Comparison of ENCODE assay signal across 13 cellular contexts in the genomic region with DNA sequence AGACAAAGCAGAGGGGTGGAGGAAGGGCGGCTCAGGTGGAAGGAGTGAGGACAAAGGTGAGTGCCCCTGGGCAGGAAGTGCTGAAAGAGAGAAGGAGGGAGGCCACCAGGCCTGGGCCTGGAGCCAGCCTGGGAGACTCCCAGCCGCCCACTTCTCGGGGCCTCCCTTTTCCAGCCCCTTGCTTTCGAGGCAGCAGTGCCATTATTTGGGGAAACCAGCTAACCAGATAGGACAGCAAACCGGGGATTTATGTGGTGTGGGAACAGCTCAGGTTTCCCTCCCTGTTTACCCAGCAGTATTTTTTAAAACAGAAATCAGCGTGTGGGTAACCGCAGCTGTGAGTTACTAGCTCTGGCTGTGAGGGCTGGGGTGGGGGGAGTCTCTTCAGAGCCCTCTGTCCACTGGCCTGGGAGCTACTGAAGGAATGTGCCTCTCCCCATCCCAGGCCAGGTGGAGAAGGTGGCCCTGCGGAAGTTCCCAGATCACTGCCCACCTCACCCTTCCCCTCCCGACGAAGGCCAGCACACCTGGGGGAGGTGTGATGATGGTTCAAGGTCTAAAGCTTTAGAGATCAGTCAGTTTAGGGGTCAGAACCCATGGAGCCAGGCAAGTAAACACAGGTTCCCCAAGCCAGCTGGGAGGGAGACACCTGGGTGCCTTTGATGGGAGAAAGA. TPM values are rescaled to one million over a fixed set of nuclear protein-coding genes. Genes with fewer than 3 reads are reported as not detected.
A peak's percentile ranks its signal among the peaks of the same experiment; 100 is the strongest.
DNase-seq lines count a peak whose midpoint lies in the region; ATAC-seq, FAIRE-seq and TF ChIP-seq lines count a peak whose summit lies in the region.
"Had no signal": no experiment of that assay in that cellular context is flagged by ENCODE, and none has a peak within 500 bp of the region (broad histone marks: within the 10 kb centered on the region; RNA-seq: fewer than 3 reads in every experiment).

No MANE protein-coding gene starts in this region.

- intact Hi-C loops in HepG2 (cut with micrococcal nuclease; ENCODE audit: unreplicated experiment) (loop anchor here (5.0 kb wide), 2 partner anchors 53 to 273 kb away; a partner anchor contains a TSS), dorsolateral prefrontal cortex (cut with DNase I) (no loop called here)

- no peak for TF ChIP-seq POLR2A in HepG2 (IDR thresholded peaks at IDR 0.05; ENCODE audit: insufficient read depth in 1 of 2, low read depth in 2 of 2, low read length in 2 of 2)

- no peaks in the 10 kb centered on the region for H3K9me3 Mint-ChIP-seq in activated naive CD8-positive, alpha-beta T cell treated with anti-CD3 and anti-CD28 coated beads, Interleukin-2, amount 50 U/mL, for 24 hours
- H3K9me3 Mint-ChIP-seq: stimulated activated naive B cell treated with anti-CD40 and anti-IgM and Interleukin-4, amounts not matched to agents 10 μg/mL and 1 μg/mL and 100 μg/mL, for 72 hours had no signal

- H4K20me1 ChIP-seq in BLaER1 treated with 17β-estradiol and CSF1 and Interleukin-3, amounts not matched to agents 10 nM and 100 nM = no peaks in the 10 kb centered on the region
- H4K20me1 ChIP-seq in HepG2 (ENCODE audit: insufficient read depth, low read length) = no peaks in the 10 kb centered on the region

- no peaks in the 10 kb centered on the region for H3K9me3 ChIP-seq in BLaER1 treated with 17β-estradiol and CSF1 and Interleukin-3, amounts not matched to agents 10 nM and 100 nM (replicated peaks in 1 of 11)
- H3K9me3 ChIP-seq in HepG2 (ENCODE audit: low read length) = no peaks in the 10 kb centered on the region
- H3K9me3 ChIP-seq: BE2C had no signal

- H3K4me1 Mint-ChIP-seq in activated naive CD8-positive, alpha-beta T cell treated with anti-CD3 and anti-CD28 coated beads, Interleukin-2, amount 50 U/mL, for 24 hours = peaks cover 11% of the 10 kb centered on the region

- H3K27me3 Mint-ChIP-seq in activated naive CD8-positive, alpha-beta T cell treated with anti-CD3 and anti-CD28 coated beads, Interleukin-2, amount 50 U/mL, for 24 hours = no peaks in the 10 kb centered on the region

- no peak for TF ChIP-seq RAD21 in HepG2 (CRISPR knock-in tag; IDR thresholded peaks at IDR 0.05)

- peak; percentile 26 for ATAC-seq in activated naive CD8-positive, alpha-beta T cell treated with anti-CD3 and anti-CD28 coated beads, Interleukin-2, amount 50 U/mL, for 24 hours
- peak; percentile 22 for ATAC-seq in HepG2
- ATAC-seq: stimulated activated naive B cell treated with anti-CD40 and anti-IgM and Interleukin-4, amounts not matched to agents 10 μg/mL and 1 μg/mL and 100 μg/mL, for 72 hours had no signal

- CTCF ChIA-PET in HepG2 (lab: Yijun Ruan, JAX; ENCODE audit: low intra/inter-chr PET ratio, low total read pairs) = no interaction called here

- H3K9ac ChIP-seq in BLaER1 treated with 17β-estradiol and CSF1 and Interleukin-3, amounts not matched to agents 10 nM and 100 nM = no peak overlapping the region
- H3K9ac ChIP-seq in HepG2 (ENCODE audit: insufficient read depth, low read depth, low read length) = peak overlapping the region; percentile 54

- no peak overlapping the region for H3K27ac Mint-ChIP-seq in activated naive CD8-positive, alpha-beta T cell treated with anti-CD3 and anti-CD28 coated beads, Interleukin-2, amount 50 U/mL, for 24 hours
- H3K27ac Mint-ChIP-seq: stimulated activated naive B cell treated with anti-CD40 and anti-IgM and Interleukin-4, amounts not matched to agents 10 μg/mL and 1 μg/mL and 100 μg/mL, for 72 hours had no signal

- BruUV-seq in HepG2 (replicated peaks; lab: Mats Ljungman, UMichigan) = no TSS peak

- H3K27me3 ChIP-seq in BLaER1 treated with 17β-estradiol and CSF1 and Interleukin-3, amounts not matched to agents 10 nM and 100 nM = no peaks in the 10 kb centered on the region
- no peaks in the 10 kb centered on the region for H3K27me3 ChIP-seq in HepG2 (ENCODE audit: control insufficient read depth in 1 of 2, insufficient read depth in 2 of 2, low read length in 2 of 2)
- peaks cover 0 to 3% (median 0%) of the 10 kb centered on the region in 45 donors for H3K27me3 ChIP-seq in dorsolateral prefrontal cortex
- H3K27me3 ChIP-seq: BE2C had no signal

- peaks cover 0 to 21% (median 7%) of the 10 kb centered on the region in 10 experiments; a peak in 10 of 20 replicates for H3K4me1 ChIP-seq in BLaER1 treated with 17β-estradiol and CSF1 and Interleukin-3, amounts not matched to agents 10 nM and 100 nM
- peaks cover 100% of the 10 kb centered on the region for H3K4me1 ChIP-seq in HepG2 (ENCODE audit: insufficient read depth, low read length)
- H3K4me1 ChIP-seq: BE2C had no signal

- H3K36me3 ChIP-seq in BLaER1 treated with 17β-estradiol and CSF1 and Interleukin-3, amounts not matched to agents 10 nM and 100 nM = no peaks in the 10 kb centered on the region
- no peaks in the 10 kb centered on the region for H3K36me3 ChIP-seq in HepG2 (replicated peaks in 1 of 2; ENCODE audit: control insufficient read depth in 1 of 2, insufficient read depth in 2 of 2, low read length in 2 of 2)
- H3K36me3 ChIP-seq: BE2C had no signal

- POLR2A ChIA-PET in HepG2 (lab: Yijun Ruan, JAX) = interaction anchor here (0.6 to 2.1 kb wide), 16 partner anchors 10 to 1065 kb away, joined by 3 to 16 read pairs (median 4); a partner anchor contains a TSS

- DNase-seq in M059J (ENCODE audit: low read depth) (peak; percentile 65), HepG2 (ENCODE audit: low spot score) (peak; percentile 52), dorsolateral prefrontal cortex (no peak), HUDEP-2 (lab: John Stamatoyannopoulos, UW; ENCODE audit: unreplicated experiment in 76 of 76) (no peak), NCI-H187 (lab: John Stamatoyannopoulos, UW) (no peak), GM13976 (ENCODE audit: low spot score) (no peak)
- no peak for DNase-seq in activated naive CD8-positive, alpha-beta T cell treated with anti-CD3 and anti-CD28 coated beads, Interleukin-2, amount 50 U/mL, for 24 hours
- DNase-seq: activated T-cell treated with anti-CD3 and anti-CD28 coated beads for 4 hours; BE2C; KBM-7; stimulated activated naive B cell treated with anti-CD40 and anti-IgM and Interleukin-4, amounts not matched to agents 10 μg/mL and 1 μg/mL and 100 μg/mL, for 72 hours; T1000 had no signal

- H3K36me3 Mint-ChIP-seq in activated naive CD8-positive, alpha-beta T cell treated with anti-CD3 and anti-CD28 coated beads, Interleukin-2, amount 50 U/mL, for 24 hours (ENCODE audit: low read depth) = no peaks in the 10 kb centered on the region
- H3K36me3 Mint-ChIP-seq: stimulated activated naive B cell treated with anti-CD40 and anti-IgM and Interleukin-4, amounts not matched to agents 10 μg/mL and 1 μg/mL and 100 μg/mL, for 72 hours had no signal

- no peaks in the 10 kb centered on the region for H3K79me2 ChIP-seq in HepG2 (ENCODE audit: insufficient read depth, low read length)

- H3K4me3 ChIP-seq in BLaER1 treated with 17β-estradiol and CSF1 and Interleukin-3, amounts not matched to agents 10 nM and 100 nM = no peak overlapping the region
- H3K4me3 ChIP-seq in HepG2 (replicated peaks in 1 of 3; ENCODE audit: insufficient read depth in 1 of 3, low read depth in 2 of 3, low read length in 3 of 3) (peak overlapping the region in 2 of 3 experiments; percentile 6 to 45; a peak in 3 of 6 replicates), dorsolateral prefrontal cortex (no peak overlapping the region)

- H3K27ac ChIP-seq in BLaER1 treated with 17β-estradiol and CSF1 and Interleukin-3, amounts not matched to agents 10 nM and 100 nM = no peak overlapping the region
- peak overlapping the region; percentile 65 for H3K27ac ChIP-seq in HepG2 (ENCODE audit: extremely low read length, insufficient read depth, low read length)
- no peak overlapping the region for H3K27ac ChIP-seq in dorsolateral prefrontal cortex

- TF ChIP-seq EP300 in HepG2 (IDR thresholded peaks at IDR 0.05; ENCODE audit: low read depth in 2 of 2, low read length in 2 of 2) = peak in 1 of 2 experiments; percentile 54; a peak in 1 of 4 replicates
- 0 out of 2 replicates have a peak, but pooled peaks have one; percentile 46 for TF ChIP-seq EP300 in HepG2 (CRISPR knock-in tag; IDR thresholded peaks at IDR 0.05; ENCODE audit: borderline replicate concordance)

- 5% methylated on average over 6 of the region's 10 CpGs for WGBS in HepG2 (ENCODE audit: low lambda C conversion rate)

- no peak for FAIRE-seq in HepG2 (lab: Jason Lieb, UNC)

- in situ Hi-C loops in HepG2 (cut with HindIII; ENCODE audit: extremely low pct_ligation_motif_present, low pct_unique_long_range_greater_than_20kb) = no loop called here
- in situ Hi-C loops in GM13976 (cut with MboI; ENCODE audit: low sequenced_read_pairs, unreplicated experiment) = loop anchor here (5.0 to 25.0 kb wide), 2 partner anchors 93 to 283 kb away; a partner anchor contains a TSS

- peak overlapping the region; percentile 57 for H2AFZ ChIP-seq in HepG2 (ENCODE audit: low read length)

- H3K4me3 Mint-ChIP-seq in activated naive CD8-positive, alpha-beta T cell treated with anti-CD3 and anti-CD28 coated beads, Interleukin-2, amount 50 U/mL, for 24 hours = no peak overlapping the region
- H3K4me3 Mint-ChIP-seq: stimulated activated naive B cell treated with anti-CD40 and anti-IgM and Interleukin-4, amounts not matched to agents 10 μg/mL and 1 μg/mL and 100 μg/mL, for 72 hours had no signal

- TF ChIP-seq CTCF in HepG2 (CRISPR knock-in tag; IDR thresholded peaks at IDR 0.05) = no peak
- no peak for TF ChIP-seq CTCF in dorsolateral prefrontal cortex (IDR thresholded peaks at IDR 0.05 in 54 of 56, conservative IDR thresholded peaks at IDR 0.05 in 2 of 56; ENCODE audit: low read depth in 1 of 56, partially characterized antibody in 56 of 56)
- TF ChIP-seq CTCF in GM13976 (IDR thresholded peaks at IDR 0.05; ENCODE audit: borderline replicate concordance, control extremely low read depth, extremely low read depth, insufficient read depth, missing control alignments) = no peak

- H3K4me2 ChIP-seq in BLaER1 treated with 17β-estradiol and CSF1 and Interleukin-3, amounts not matched to agents 10 nM and 100 nM = peak overlapping the region in 7 of 11 experiments; percentile 5 to 30 (median 15); a peak in 6 of 22 replicates
- peak overlapping the region; percentile 61 for H3K4me2 ChIP-seq in HepG2 (ENCODE audit: low read depth, low read length)

RNA-seq across cellular contexts. Expression of a gene that starts 8.4 kb away (rescaled TPM):
- not detected in 2 replicates for total RNA-seq in M059J (2014; rRNA removed; shearing (Covaris generic))
- total RNA-seq in HepG2 (2016; rRNA removed; fragmentation: Illumina TruSeq; extraction: Trizol) (not detected in 2 replicates), dorsolateral prefrontal cortex (not detected)
- total RNA-seq in HepG2 (2016; cell fraction: cytosol; rRNA removed; fragmentation: Illumina TruSeq; extraction: Trizol; ENCODE audit: low read depth) = not detected in 2 replicates
- total RNA-seq in HepG2 (2016; cell fraction: insoluble cytoplasmic fraction; rRNA removed; fragmentation: Illumina TruSeq; extraction: Trizol) = not detected in 2 replicates
- not detected in 2 replicates for total RNA-seq in HepG2 (2016; cell fraction: membrane; rRNA removed; fragmentation: Illumina TruSeq; extraction: Trizol)
- total RNA-seq in HepG2 (2016; cell fraction: nucleus; rRNA removed; fragmentation: Illumina TruSeq; extraction: Trizol) = not detected in 2 replicates
- polyA plus RNA-seq in HepG2 (2011; rRNA removed) = not detected in 2 replicates
- not detected in 2 replicates for polyA plus RNA-seq in HepG2 (2011; cell fraction: cytosol; rRNA removed)
- polyA plus RNA-seq in HepG2 (2011; cell fraction: nucleus; rRNA removed) = not detected in 2 replicates
- not detected in 2 replicates for polyA plus RNA-seq in HepG2 (2012)
- polyA plus RNA-seq in HepG2 (2016; cell fraction: cytosol; fragmentation: Illumina TruSeq; extraction: Trizol; ENCODE audit: low read depth) = not detected in 2 replicates
- not detected in 2 replicates for polyA plus RNA-seq in HepG2 (2016; cell fraction: insoluble cytoplasmic fraction; fragmentation: Illumina TruSeq; extraction: Trizol; ENCODE audit: low read depth)
- not detected in 2 replicates for polyA plus RNA-seq in HepG2 (2016; cell fraction: membrane; fragmentation: Illumina TruSeq; extraction: Trizol; ENCODE audit: low read depth)
- polyA plus RNA-seq in HepG2 (2016; cell fraction: nucleus; fragmentation: Illumina TruSeq; extraction: Trizol; ENCODE audit: insufficient read depth, low read depth) = not detected in 2 replicates
- 2.2 TPM in 1 of 2 replicates, not detected in the other for polyA minus RNA-seq in HepG2 (2011; rRNA and poly(A)+ RNA removed; ENCODE audit: low replicate concordance)
- polyA minus RNA-seq in HepG2 (2011; cell fraction: cytosol; rRNA and poly(A)+ RNA removed) = not detected in 2 replicates
- not detected in 2 replicates for polyA minus RNA-seq in HepG2 (2011; cell fraction: nucleus; rRNA and poly(A)+ RNA removed)

Comparison
In these comparisons a context has a peak if more than half of its experiments do, and no peak if none do; other contexts are left out.
1. H3K4me3 ChIP-seq: peak in HepG2 (2 of 3); none in BLaER1 treated with 17β-estradiol and CSF1 and Interleukin-3, amounts not matched to agents 10 nM and 100 nM (0 of 10) and dorsolateral prefrontal cortex (0 of 59).
2. DNase-seq: peak in M059J (single experiment) and HepG2 (single experiment); none in activated naive CD8-positive, alpha-beta T cell treated with anti-CD3 and anti-CD28 coated beads, Interleukin-2, amount 50 U/mL, for 24 hours (single experiment), dorsolateral prefrontal cortex (0 of 10), HUDEP-2 (0 of 76), NCI-H187 (0 of 2) and GM13976 (single experiment).